Comparison of ENCODE assay signal across 19 cellular contexts in genomic region chr11:665062-665706, GRCh38. TPM values are rescaled to one million over a fixed set of nuclear protein-coding genes. Genes with fewer than 3 reads are reported as not detected.
DNase-seq lines count a peak whose midpoint lies in the region; ATAC-seq and TF ChIP-seq lines count a peak whose summit lies in the region.
"Had no signal": no experiment of that assay in that cellular context is flagged by ENCODE, and none has a peak within 500 bp of the region (broad histone marks: within the 10 kb centered on the region; RNA-seq: fewer than 3 reads in every experiment).

No MANE protein-coding gene starts in this region.

- peak overlapping the region; percentile 54 for H3K27ac ChIP-seq in fibroblast of lung (ENCODE audit: insufficient read depth, low read length)
- H3K27ac ChIP-seq in sigmoid colon, result peak overlapping the region; percentile 28 to 69 (median 63)

- DNase-seq in AG08395 (ENCODE audit: low spot score), result peak; percentile 7
- peak; percentile 19 for DNase-seq in NCI-H1694 (lab: John Stamatoyannopoulos, UW)
- DNase-seq in fibroblast of lung (ENCODE audit: low read depth in 2 of 2), result peak in 1 of 2 donors; percentile 66
- DNase-seq in sigmoid colon, result no peak
- DNase-seq in NCI-H2196 (lab: John Stamatoyannopoulos, UW; ENCODE audit: unreplicated experiment), result no peak
- no peak for DNase-seq in OCI-M1 (lab: John Stamatoyannopoulos, UW)
- DNase-seq in ACHN, result no peak
- DNase-seq: activated gamma-delta T cell treated with Interleukin-2 at 50 U/mL for 16 hours; DMS153; endodermal cell; H9; naive B cell; NCI-H2081 treated with DMSO at 0.1 percent for 48 hours; NK-92 treated with Interleukin-12 subunit alpha and Interleukin-12 subunit beta, amount 100 ng/mL, for 24 hours; SIG-M5 had no signal

- H3K4me2 ChIP-seq in fibroblast of lung (ENCODE audit: extremely low read depth, insufficient read depth, low read length), result peak overlapping the region; percentile 2

- no peak overlapping the region for H3K9ac ChIP-seq in fibroblast of lung (ENCODE audit: insufficient read depth, low read length)

- TF ChIP-seq POLR2A in sigmoid colon (IDR thresholded peaks at IDR 0.05), result no peak

- intact Hi-C loops in sigmoid colon (cut with DNase I), result no loop called here

- H3K9me3 ChIP-seq in fibroblast of lung (ENCODE audit: control insufficient read depth, insufficient read depth, low read depth, low read length) (no peaks in the 10 kb centered on the region), sigmoid colon (no peaks in the 10 kb centered on the region)

- peaks cover 3% of the 10 kb centered on the region for H3K79me2 ChIP-seq in fibroblast of lung (ENCODE audit: control insufficient read depth, insufficient read depth, low read length)

- 86 to 91% methylated on average over 15 of the region's 15 CpGs for WGBS in sigmoid colon, 2 donors

- H3K4me1 ChIP-seq in fibroblast of lung (ENCODE audit: control insufficient read depth, extremely low read depth, insufficient read depth, low read length) (no peaks in the 10 kb centered on the region), sigmoid colon (peaks cover 0 to 17% (median 10%) of the 10 kb centered on the region in 4 donors)

- no peak for TF ChIP-seq EP300 in sigmoid colon (IDR thresholded peaks at IDR 0.05)

- in situ Hi-C loops in ACHN (cut with HindIII; ENCODE audit: low pct_ligation_motif_present, low pct_unique_long_range_greater_than_20kb, low sequenced_read_pairs), result no loop called here

- no peak overlapping the region for H2AFZ ChIP-seq in fibroblast of lung (ENCODE audit: low read length)

- H3K36me3 ChIP-seq in fibroblast of lung (ENCODE audit: control insufficient read depth, insufficient read depth, low read length) (no peaks in the 10 kb centered on the region), sigmoid colon (peaks cover 0 to 3% (median 0%) of the 10 kb centered on the region in 4 donors)

- TF ChIP-seq CTCF in fibroblast of lung (conservative IDR thresholded peaks at IDR 0.05 in 1 of 2, IDR thresholded peaks at IDR 0.05 in 1 of 2; ENCODE audit: low read depth in 1 of 2, low read length in 2 of 2) (no peak), sigmoid colon (IDR thresholded peaks at IDR 0.05) (no peak)

- no peaks in the 10 kb centered on the region for H4K20me1 ChIP-seq in fibroblast of lung (ENCODE audit: control insufficient read depth, extremely low read depth, insufficient read depth, low read length)

- no peak for ATAC-seq in HG03432 (IDR thresholded peaks at IDR 0.05; ENCODE audit: unreplicated experiment)

- H3K27me3 ChIP-seq in fibroblast of lung (ENCODE audit: control insufficient read depth, insufficient read depth, low read length), result no peaks in the 10 kb centered on the region
- no peaks in the 10 kb centered on the region for H3K27me3 ChIP-seq in sigmoid colon

- no peak overlapping the region for H3K4me3 ChIP-seq in fibroblast of lung (replicated peaks in 1 of 4; ENCODE audit: control extremely low read depth in 1 of 4, insufficient read depth in 1 of 4, low read depth in 3 of 4, low read length in 4 of 4)
- no peak overlapping the region for H3K4me3 ChIP-seq in sigmoid colon

RNA-seq across cellular contexts. Expression of gene DRD4, which starts 28.1 kb away (rescaled TPM):
- total RNA-seq in fibroblast of lung, result 0.17 TPM in 1 of 2 replicates, not detected in the other
- not detected in 2 replicates for polyA plus RNA-seq in fibroblast of lung
- polyA plus RNA-seq in fibroblast of lung (2012), result 0.10 and 0.21 TPM in 2 replicates
- not detected in 2 replicates for polyA minus RNA-seq in fibroblast of lung (ENCODE audit: low replicate concordance)
- total RNA-seq in sigmoid colon, result 1 to 10 TPM in 1 of 4 donors, under 1 TPM in 1, not detected in 2; 0.41 to 2.2 TPM
- polyA plus RNA-seq in sigmoid colon, result under 1 TPM in 1 of 3 donors, not detected in 2; 0.28 TPM
- total RNA-seq: M059J had no signal

RNA-seq across cellular contexts. Expression of gene DEAF1, which starts 29.8 kb away (rescaled TPM):
- total RNA-seq in fibroblast of lung, result 28.2 and 38.3 TPM in 2 replicates
- polyA plus RNA-seq in fibroblast of lung, result 9.7 and 14.4 TPM in 2 replicates
- 15.8 and 22.4 TPM in 2 replicates for polyA plus RNA-seq in fibroblast of lung (2012)
- polyA minus RNA-seq in fibroblast of lung (ENCODE audit: low replicate concordance), result 18.0 and 39.5 TPM in 2 replicates
- 10 to 100 TPM; 15.1 to 29.6 (median 22.2) TPM for total RNA-seq in sigmoid colon
- polyA plus RNA-seq in sigmoid colon, result 10 to 100 TPM; 11.3 to 18.6 (median 14.4) TPM

RNA-seq across cellular contexts. Expression of gene TMEM80, which starts 30.4 kb away (rescaled TPM):
- total RNA-seq in fibroblast of lung, result 7.4 and 10.6 TPM in 2 replicates
- 8.0 and 15.3 TPM in 2 replicates for polyA plus RNA-seq in fibroblast of lung
- 10.9 and 20.6 TPM in 2 replicates for polyA plus RNA-seq in fibroblast of lung (2012)
- 3.4 and 7.5 TPM in 2 replicates for polyA minus RNA-seq in fibroblast of lung (ENCODE audit: low replicate concordance)
- total RNA-seq in sigmoid colon, result 10 to 100 TPM; 20.9 to 41.5 (median 39.6) TPM
- 10 to 100 TPM in 2 of 3 donors, 1 to 10 TPM in 1; 7.9 to 27.6 (median 25.7) TPM for polyA plus RNA-seq in sigmoid colon

RNA-seq across cellular contexts. Expression of gene SCT, which starts 38.2 kb away (rescaled TPM):
- total RNA-seq in fibroblast of lung, result not detected in 2 replicates
- polyA plus RNA-seq in fibroblast of lung, result not detected in 2 replicates
- polyA plus RNA-seq in fibroblast of lung (2012), result not detected in 2 replicates
- not detected in 2 replicates for polyA minus RNA-seq in fibroblast of lung (ENCODE audit: low replicate concordance)
- total RNA-seq in sigmoid colon, result not detected
- 1 to 10 TPM in 1 of 3 donors, not detected in 2; 1.1 TPM for polyA plus RNA-seq in sigmoid colon
- total RNA-seq: activated CD8-positive, alpha-beta memory T cell treated with anti-CD3 and anti-CD28 coated beads for 36 hours; M059J had no signal
- polyA plus RNA-seq: right cardiac atrium had no signal

RNA-seq across cellular contexts. Expression of gene CDHR5, which starts 40.4 kb away (rescaled TPM):
- total RNA-seq in fibroblast of lung (not detected in 2 replicates), sigmoid colon (1 to 10 TPM in 2 of 4 donors, not detected in 2; 1.8 to 1.9 TPM)
- polyA plus RNA-seq in fibroblast of lung (not detected in 2 replicates), sigmoid colon (100 to 1,000 TPM in 1 of 3 donors, 10 to 100 TPM in 2; 18.0 to 136 (median 29.4) TPM)
- polyA plus RNA-seq in fibroblast of lung (2012), result not detected in 2 replicates
- not detected in 2 replicates for polyA minus RNA-seq in fibroblast of lung (ENCODE audit: low replicate concordance)
- total RNA-seq: activated CD8-positive, alpha-beta memory T cell treated with anti-CD3 and anti-CD28 coated beads for 36 hours; H9; M059J; right cardiac atrium had no signal

Comparison
In these comparisons a context has a peak if more than half of its experiments do, and no peak if none do; other contexts are left out.
1. DNase-seq: peak in AG08395 (single experiment) and NCI-H1694 (single experiment); none in sigmoid colon (single experiment), NCI-H2196 (single experiment), OCI-M1 (single experiment) and ACHN (single experiment).